In the genomic region with DNA sequence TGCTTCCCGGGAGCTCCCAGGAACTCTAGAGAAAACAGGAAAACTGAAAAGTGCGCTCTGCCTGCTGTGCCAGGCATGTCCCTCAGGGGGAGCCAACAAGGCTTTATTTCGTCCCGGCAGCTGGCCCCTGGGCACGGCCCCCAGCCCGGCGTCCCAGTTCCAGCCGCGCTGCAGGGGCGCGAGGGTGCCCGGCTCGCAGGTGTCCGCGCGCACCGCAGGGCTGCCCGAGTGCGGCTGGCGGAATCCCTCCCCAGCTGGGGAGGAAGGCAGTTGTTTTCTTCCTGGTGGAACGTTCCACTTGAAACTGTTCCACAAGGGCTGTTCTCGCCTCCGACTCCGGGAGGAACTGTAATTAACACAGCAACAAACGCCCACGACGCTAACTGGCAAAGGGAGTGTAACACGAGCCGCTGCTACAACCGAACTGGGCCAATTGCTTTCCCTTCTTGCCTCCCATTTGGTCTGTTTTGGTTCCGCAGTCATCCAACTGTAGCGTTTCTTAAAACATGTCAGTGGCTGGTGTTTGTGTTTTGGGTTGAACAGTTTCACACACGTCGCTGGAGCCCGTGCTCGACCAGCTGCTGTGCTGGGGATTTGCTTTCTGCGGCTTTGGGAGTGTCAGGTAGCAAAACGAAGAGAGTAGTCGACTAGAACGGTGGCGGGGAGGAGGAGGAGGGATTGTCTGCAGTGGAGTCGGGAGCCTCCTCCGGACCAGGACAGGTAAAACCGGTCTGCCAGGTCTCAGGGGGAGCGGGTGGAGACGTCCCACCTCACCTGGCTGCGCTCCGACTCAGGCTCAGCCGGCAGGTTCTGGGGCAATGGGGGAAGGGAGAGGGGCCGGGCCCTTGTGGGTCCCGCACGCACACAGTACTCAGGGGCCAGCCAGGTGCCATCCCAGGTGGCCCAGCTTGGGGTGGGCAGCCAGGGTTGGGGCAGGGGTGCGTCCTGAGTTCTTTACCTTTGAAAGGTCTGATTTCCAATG, we compare ENCODE assay signal across 8 cellular contexts.
DNase-seq lines count a peak whose midpoint lies in the region; ATAC-seq lines count a peak whose summit lies in the region.

No MANE protein-coding gene starts in this region.

- peak overlapping the region; percentile 94 for H3K4me2 ChIP-seq in neuronal stem cell (ENCODE audit: insufficient read depth, low read length, poor library complexity, severe bottlenecking)

- no peaks in the 10 kb centered on the region for H3K79me1 ChIP-seq in neuronal stem cell (ENCODE audit: low read depth, low read length)

- H2BK12ac ChIP-seq in neuronal stem cell (ENCODE audit: low read length), result no peak overlapping the region

- H2AFZ ChIP-seq in neuronal stem cell (ENCODE audit: low read length), result peak overlapping the region; percentile 90

- no peak overlapping the region for H3K4ac ChIP-seq in neuronal stem cell (ENCODE audit: low read length)

- no peaks in the 10 kb centered on the region for H3K9me3 Mint-ChIP-seq in activated naive CD4-positive, alpha-beta T cell treated with anti-CD3 and anti-CD28 coated beads, Interleukin-2, amount 50 U/mL, for 72 hours

- H3K36me3 Mint-ChIP-seq in activated naive CD4-positive, alpha-beta T cell treated with anti-CD3 and anti-CD28 coated beads, Interleukin-2, amount 50 U/mL, for 72 hours, result no peaks in the 10 kb centered on the region

- H4K91ac ChIP-seq in neuronal stem cell (ENCODE audit: low read depth, low read length, poor library complexity), result no peak overlapping the region

- no peaks in the 10 kb centered on the region for H3K36me3 ChIP-seq in neuronal stem cell (replicated peaks in 1 of 2; ENCODE audit: control insufficient read depth in 2 of 2, insufficient read depth in 2 of 2, low read length in 2 of 2)

- H3K14ac ChIP-seq in neuronal stem cell (ENCODE audit: low read length), result no peak overlapping the region

- H3K23ac ChIP-seq in neuronal stem cell (ENCODE audit: low read depth, low read length, poor library complexity), result no peak overlapping the region

- H2AK5ac ChIP-seq in neuronal stem cell (ENCODE audit: low read depth, low read length), result no peak overlapping the region

- H2BK5ac ChIP-seq in neuronal stem cell (ENCODE audit: low read length), result no peak overlapping the region

- H2BK120ac ChIP-seq in neuronal stem cell (ENCODE audit: low read depth, low read length), result no peak overlapping the region

- H3K18ac ChIP-seq in neuronal stem cell (ENCODE audit: low read length), result peak overlapping the region; percentile 23

- H3K4me1 ChIP-seq in neuronal stem cell (ENCODE audit: control insufficient read depth in 2 of 2, insufficient read depth in 1 of 2, low read depth in 1 of 2, low read length in 2 of 2), result peaks cover 3 to 9% of the 10 kb centered on the region in 2 donors

- peak overlapping the region; percentile 38 for H3K9ac ChIP-seq in neuronal stem cell (ENCODE audit: low read depth, low read length, poor library complexity)

- peak; percentile 66 for ATAC-seq in GM21515 (IDR thresholded peaks at IDR 0.05; ENCODE audit: unreplicated experiment)
- ATAC-seq in activated naive CD4-positive, alpha-beta T cell treated with anti-CD3 and anti-CD28 coated beads, Interleukin-2, amount 50 U/mL, for 72 hours, result peak; percentile 73 to 78

- peaks cover 0 to 70% (median 22%) of the 10 kb centered on the region in 3 experiments for H3K27me3 ChIP-seq in neuronal stem cell (ENCODE audit: control insufficient read depth in 3 of 3, insufficient read depth in 3 of 3, low read depth in 1 of 3, low read length in 3 of 3)

- H3K27ac Mint-ChIP-seq in activated naive CD4-positive, alpha-beta T cell treated with anti-CD3 and anti-CD28 coated beads, Interleukin-2, amount 50 U/mL, for 72 hours, result no peak overlapping the region

- no CpG with 5 or more reads among the region's 53 CpGs for WGBS in neuronal stem cell (ENCODE audit: extremely low coverage in 2 of 2, insufficient read length in 2 of 2, insufficient replicate concordance in 1 of 2), 2 donors

- H4K8ac ChIP-seq in neuronal stem cell (ENCODE audit: low read depth, low read length), result no peak overlapping the region

- peak overlapping the region; percentile 25 for H2BK15ac ChIP-seq in neuronal stem cell (ENCODE audit: low read length)

- H3K27ac ChIP-seq in neuronal stem cell (replicated peaks; ENCODE audit: low read length), result no peak overlapping the region

- peak; percentile 94 for DNase-seq in ELF-1 (ENCODE audit: low read depth, low spot score)
- DNase-seq in HT1080 (ENCODE audit: low read depth), result peak; percentile 84
- peak; percentile 54 for DNase-seq in NCI-H82 treated with DMSO at 0.1 percent for 48 hours (lab: John Stamatoyannopoulos, UW; ENCODE audit: unreplicated experiment)
- peak in 1 of 2 donors; percentile 23 for DNase-seq in activated naive CD4-positive, alpha-beta T cell treated with anti-CD3 and anti-CD28 coated beads, Interleukin-2, amount 50 U/mL, for 72 hours (ENCODE audit: low spot score in 2 of 2)
- peak; percentile 89 for DNase-seq in glomerular visceral epithelial cell (ENCODE audit: extremely low spot score)
- peak; percentile 70 for DNase-seq in neuronal stem cell (ENCODE audit: low spot score)
- no peak for DNase-seq in NCI-H1436 treated with DMSO at 0.1 percent for 48 hours (lab: John Stamatoyannopoulos, UW)

- peak overlapping the region; percentile 46 to 81 for H3K4me3 ChIP-seq in neuronal stem cell (ENCODE audit: low read length in 2 of 2)

- H3K9me3 ChIP-seq in neuronal stem cell (replicated peaks in 1 of 2; ENCODE audit: control insufficient read depth in 2 of 2, insufficient read depth in 1 of 2, low read depth in 1 of 2, low read length in 2 of 2), result no peaks in the 10 kb centered on the region
